In the genomic region with DNA sequence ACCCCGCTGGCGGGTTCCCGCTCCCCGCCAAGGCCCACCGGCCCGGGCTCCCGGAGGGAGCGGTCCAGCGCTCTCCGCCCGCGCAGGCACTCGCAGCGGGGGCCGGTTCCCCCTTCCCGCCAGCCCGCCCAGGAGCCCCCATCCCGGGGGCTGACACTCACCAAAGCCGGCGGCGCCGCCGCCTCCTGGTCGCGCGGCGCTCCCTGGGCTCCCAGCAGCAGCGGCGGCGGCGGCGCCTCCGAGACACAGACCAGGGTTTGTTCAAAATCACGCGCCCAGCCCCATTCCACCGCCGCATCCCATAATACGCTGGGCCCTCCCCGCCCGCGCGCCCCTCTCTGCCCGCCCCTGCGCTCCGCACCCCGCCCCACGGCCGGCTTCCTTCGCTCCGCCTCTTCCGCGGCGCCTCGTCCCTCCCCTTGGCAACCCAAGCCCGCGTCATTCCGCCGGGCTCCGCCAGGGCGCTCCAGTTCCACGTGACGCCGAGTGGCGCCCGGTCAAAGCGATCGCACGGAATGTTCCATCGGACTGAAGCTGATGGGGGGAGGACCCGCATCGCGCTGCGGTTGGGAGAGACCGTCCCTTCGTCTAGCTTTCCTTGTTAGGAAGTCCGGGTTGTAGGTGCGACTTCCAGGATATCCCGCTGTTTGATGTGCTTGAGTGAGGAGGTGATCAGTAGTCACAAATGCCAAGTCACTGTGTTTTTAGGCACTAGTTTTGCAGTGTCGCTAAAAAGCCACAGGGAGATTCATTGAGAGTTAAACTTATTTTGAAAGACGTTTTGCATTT, we compare ENCODE assay signal across 7 cellular contexts. TPM values are rescaled to one million over a fixed set of nuclear protein-coding genes. Genes with fewer than 3 reads are reported as not detected.
DNase-seq lines count a peak whose midpoint lies in the region; ATAC-seq and TF ChIP-seq lines count a peak whose summit lies in the region.

No MANE protein-coding gene starts in this region.

- peaks cover 11% of the 10 kb centered on the region for H3K4me1 ChIP-seq in hepatocyte (ENCODE audit: insufficient read depth)

- in situ Hi-C loops in astrocyte of the cerebellum (cut with HindIII; ENCODE audit: low sequenced_read_pairs), result no loop called here

- H3K4me1 Mint-ChIP-seq in T-helper 2 cell treated with Interferon-gamma antibody and Interleukin-4, amounts not matched to agents 5 μg/mL and 100 μg/mL, for 36 hours (ENCODE audit: low read depth), result peaks cover 32% of the 10 kb centered on the region

- no peaks in the 10 kb centered on the region for H3K36me3 ChIP-seq in hepatocyte (replicated peaks; ENCODE audit: insufficient read depth, low read depth)

- H3K4me3 ChIP-seq in astrocyte of the cerebellum (ENCODE audit: low read depth, low read length) (peak overlapping the region; percentile 71), hepatocyte (peak overlapping the region; percentile 24)

- H3K9me3 Mint-ChIP-seq in T-helper 2 cell treated with Interferon-gamma antibody and Interleukin-4, amounts not matched to agents 5 μg/mL and 100 μg/mL, for 36 hours, result no peaks in the 10 kb centered on the region

- H3K27me3 ChIP-seq in hepatocyte, result no peaks in the 10 kb centered on the region

- H3K9me2 ChIP-seq in hepatocyte (replicated peaks; ENCODE audit: insufficient read depth), result no peaks in the 10 kb centered on the region

- H2AFZ ChIP-seq in hepatocyte, result peak overlapping the region; percentile 71

- H3K4me2 ChIP-seq in hepatocyte, result peak overlapping the region; percentile 93

- peak; percentile 57 for TF ChIP-seq CTCF in astrocyte of the cerebellum (IDR thresholded peaks at IDR 0.05; ENCODE audit: low read depth, low read length, missing control alignments)
- TF ChIP-seq CTCF in hepatocyte (IDR thresholded peaks at IDR 0.05; ENCODE audit: poor library complexity), result peak; percentile 40

- peaks cover 3% of the 10 kb centered on the region for H3K27me3 Mint-ChIP-seq in T-helper 2 cell treated with Interferon-gamma antibody and Interleukin-4, amounts not matched to agents 5 μg/mL and 100 μg/mL, for 36 hours (ENCODE audit: low read depth)

- no peaks in the 10 kb centered on the region for H4K20me1 ChIP-seq in hepatocyte (ENCODE audit: insufficient read depth, poor library complexity, severe bottlenecking)

- peaks cover 4% of the 10 kb centered on the region for H3K36me3 Mint-ChIP-seq in T-helper 2 cell treated with Interferon-gamma antibody and Interleukin-4, amounts not matched to agents 5 μg/mL and 100 μg/mL, for 36 hours (ENCODE audit: low read depth)

- H3K27ac Mint-ChIP-seq in T-helper 2 cell treated with Interferon-gamma antibody and Interleukin-4, amounts not matched to agents 5 μg/mL and 100 μg/mL, for 36 hours, result peak overlapping the region; percentile 94

- under 1% methylated on average over 41 of the region's 80 CpGs for WGBS in hepatocyte (ENCODE audit: low lambda C conversion rate, missing lambda C conversion rate)

- peaks cover 22% of the 10 kb centered on the region for H3K79me2 ChIP-seq in hepatocyte

- ATAC-seq in GM18499 (IDR thresholded peaks at IDR 0.05; ENCODE audit: insufficient read depth, unreplicated experiment) (peak; percentile 62), HG02943 (IDR thresholded peaks at IDR 0.05; ENCODE audit: low read depth, unreplicated experiment) (peak; percentile 78)

- peak overlapping the region; percentile 98 for H3K27ac ChIP-seq in hepatocyte

- DNase-seq in NCI-H187 (lab: John Stamatoyannopoulos, UW), result peak; percentile 98
- DNase-seq in T-helper 2 cell treated with Interferon-gamma antibody and Interleukin-4, amounts not matched to agents 5 μg/mL and 100 μg/mL, for 36 hours (ENCODE audit: low spot score), result peak; percentile 96
- peak; percentile 96 for DNase-seq in astrocyte of the cerebellum (ENCODE audit: low read depth)
- DNase-seq in hepatocyte (ENCODE audit: low spot score), result peak; percentile 99
- peak; percentile 93 for DNase-seq in renal cortical epithelial cell (ENCODE audit: low read depth)

- no peaks in the 10 kb centered on the region for H3K9me3 ChIP-seq in hepatocyte (ENCODE audit: low read depth)

- H3K4me3 Mint-ChIP-seq in T-helper 2 cell treated with Interferon-gamma antibody and Interleukin-4, amounts not matched to agents 5 μg/mL and 100 μg/mL, for 36 hours, result peak overlapping the region; percentile 90

RNA-seq across cellular contexts. Expression of a gene that starts 2.2 kb away (rescaled TPM):
- total RNA-seq in hepatocyte (14.1 and 19.8 TPM in 2 replicates), renal cortical epithelial cell (10.3 and 11.5 TPM in 2 replicates)
- polyA plus RNA-seq in hepatocyte, result 2.7 and 5.4 TPM in 2 replicates

RNA-seq across cellular contexts. Expression of a gene that starts 22.2 kb away (rescaled TPM):
- total RNA-seq in hepatocyte (56.7 and 59.8 TPM in 2 replicates), renal cortical epithelial cell (80.6 and 89.5 TPM in 2 replicates)
- polyA plus RNA-seq in hepatocyte, result 45.2 and 45.4 TPM in 2 replicates

Comparison
In these comparisons a context has a peak if more than half of its experiments do, and no peak if none do; other contexts are left out.
1. Peak in every context shown above with its lines: DNase-seq, ATAC-seq, H3K4me3 ChIP-seq and H3K27ac ChIP-seq.